ENCODE assay signal across 12 cellular contexts in genomic region chr2:197495433-197496134, GRCh38. TPM values are rescaled to one million over a fixed set of nuclear protein-coding genes. Genes with fewer than 3 reads are reported as not detected.
DNase-seq lines count a peak whose midpoint lies in the region; ATAC-seq, FAIRE-seq and TF ChIP-seq lines count a peak whose summit lies in the region.
"Had no signal": no experiment of that assay in that cellular context is flagged by ENCODE, and none has a peak within 500 bp of the region (broad histone marks: within the 10 kb centered on the region; RNA-seq: fewer than 3 reads in every experiment).

No MANE protein-coding gene starts in this region.

- no peak overlapping the region for H4K91ac ChIP-seq in H1 (replicated peaks; ENCODE audit: insufficient read length, low read length)

- H3K36me3 ChIP-seq in BLaER1 (peaks cover 76% of the 10 kb centered on the region), DND-41 (ENCODE audit: insufficient read depth, low read length) (peaks cover 89% of the 10 kb centered on the region), PC-9 (ENCODE audit: low read depth) (peaks cover 71% of the 10 kb centered on the region), H1 (ENCODE audit: control insufficient read depth in 2 of 4, insufficient read depth in 4 of 4, low read length in 3 of 4) (peaks cover 30 to 83% (median 68%) of the 10 kb centered on the region in 4 experiments)

- no peak overlapping the region for H2BK5ac ChIP-seq in H1 (ENCODE audit: low read depth, low read length)

- TF ChIP-seq POLR2A in H1 (IDR thresholded peaks at IDR 0.05; ENCODE audit: control extremely low read depth in 1 of 2, low read depth in 2 of 2, low read length in 2 of 2): 0 out of 3 replicates have a peak, but pooled peaks of 1 of the 2 experiments have one; percentile 64

- H3K79me2 ChIP-seq in DND-41 (ENCODE audit: insufficient read depth, low read length): peaks cover 92% of the 10 kb centered on the region
- H3K79me2 ChIP-seq in PC-9 (ENCODE audit: low read depth): peaks cover 90% of the 10 kb centered on the region
- peaks cover 36 to 71% of the 10 kb centered on the region in 2 experiments for H3K79me2 ChIP-seq in H1 (ENCODE audit: control insufficient read depth in 1 of 2, insufficient read depth in 2 of 2, low read length in 2 of 2)

- peaks cover 66% of the 10 kb centered on the region for H3F3A ChIP-seq in PC-9 (ENCODE audit: insufficient read depth, low read depth)

- no peak overlapping the region for H3K14ac ChIP-seq in H1 (ENCODE audit: insufficient read length)

- no peak for TF ChIP-seq EP300 in H1 (IDR thresholded peaks at IDR 0.05; ENCODE audit: borderline replicate concordance in 1 of 2, low read depth in 2 of 2, low read length in 2 of 2)

- H3K4me2 ChIP-seq in BLaER1: peak overlapping the region; percentile 84
- peak overlapping the region; percentile 80 for H3K4me2 ChIP-seq in DND-41 (ENCODE audit: insufficient read depth, low read length)
- H3K4me2 ChIP-seq in PC-9: peak overlapping the region; percentile 93
- H3K4me2 ChIP-seq in H1 (ENCODE audit: insufficient read depth in 1 of 2, low read depth in 2 of 2, low read length in 2 of 2): peak overlapping the region; percentile 61 to 66; a peak in 3 of 4 replicates

- intact Hi-C loops in PC-9 (cut with micrococcal nuclease; ENCODE audit: unreplicated experiment): no loop called here

- no peak overlapping the region for H4K5ac ChIP-seq in H1 (ENCODE audit: insufficient read length, low read depth, low read length)

- H3K9me3 ChIP-seq in BLaER1 (no peaks in the 10 kb centered on the region), DND-41 (ENCODE audit: insufficient read depth, low read length, severe bottlenecking) (no peaks in the 10 kb centered on the region), PC-9 (ENCODE audit: insufficient read depth, low read depth) (no peaks in the 10 kb centered on the region), H1 (ENCODE audit: insufficient read depth in 2 of 2, low read depth in 1 of 2, low read length in 1 of 2) (no peaks in the 10 kb centered on the region)
- H3K9me3 ChIP-seq: Caco-2 had no signal

- TF ChIP-seq RAD21 in H1 (IDR thresholded peaks at IDR 0.05 in 1 of 2, conservative IDR thresholded peaks at IDR 0.05 in 1 of 2; ENCODE audit: low read depth in 2 of 2, low read length in 2 of 2): no peak

- no TSS peak for BruUV-seq in PC-9 (replicated peaks; lab: Mats Ljungman, UMichigan)

- FAIRE-seq in H1 (lab: Jason Lieb, UNC): no peak
- FAIRE-seq in RCC 7860 (lab: Jason Lieb, UNC): no peak
- FAIRE-seq: HTR-8/SVneo had no signal

- no peak overlapping the region for H3K23ac ChIP-seq in H1 (ENCODE audit: insufficient read length)

- H4K8ac ChIP-seq in H1 (ENCODE audit: extremely low read depth, insufficient read depth, low read length): no peak overlapping the region

- no peak overlapping the region for H2BK15ac ChIP-seq in H1 (ENCODE audit: low read length)

- H3K9ac ChIP-seq in BLaER1 (no peak overlapping the region), DND-41 (ENCODE audit: low read depth, low read length) (peak overlapping the region; percentile 74), H1 (replicated peaks in 1 of 4; ENCODE audit: extremely low read depth in 1 of 4, low read depth in 3 of 4, low read length in 3 of 4) (no peak overlapping the region)

- 0 out of 2 replicates have a peak, but pooled peaks cover 2% of the 10 kb centered on the region for H3K23me2 ChIP-seq in H1 (ENCODE audit: low read depth, low read length)

- H3K27ac ChIP-seq in BLaER1: no peak overlapping the region
- H3K27ac ChIP-seq in DND-41 (ENCODE audit: low read length): no peak overlapping the region
- peak overlapping the region; percentile 74 for H3K27ac ChIP-seq in PC-9
- no peak overlapping the region for H3K27ac ChIP-seq in H1 (ENCODE audit: low read depth, low read length)
- H3K27ac ChIP-seq: skin epidermis had no signal

- H2BK120ac ChIP-seq in H1 (replicated peaks; ENCODE audit: low read depth, low read length): no peak overlapping the region

- H3K4me3 ChIP-seq in BLaER1: no peak overlapping the region
- peak overlapping the region in 1 of 2 experiments; percentile 73; a peak in 2 of 4 replicates for H3K4me3 ChIP-seq in DND-41 (ENCODE audit: low read depth in 1 of 2, low read length in 2 of 2)
- H3K4me3 ChIP-seq in PC-9: peak overlapping the region; percentile 99
- H3K4me3 ChIP-seq in H1 (ENCODE audit: extremely low read depth in 1 of 4, insufficient read depth in 2 of 4, low read depth in 3 of 4, low read length in 4 of 4): peak overlapping the region in 1 of 4 experiments; percentile 86; a peak in 1 of 8 replicates
- H3K4me3 ChIP-seq: skin epidermis had no signal

- H2AFZ ChIP-seq in DND-41 (ENCODE audit: low read depth, low read length) (no peak overlapping the region), PC-9 (no peak overlapping the region), H1 (ENCODE audit: low read length) (no peak overlapping the region)

- POLR2A ChIA-PET in PC-9 (lab: Charles Lee; ENCODE audit: unreplicated experiment): no interaction called here
- POLR2A ChIA-PET in H1 (lab: Charles Lee; ENCODE audit: partially characterized antibody): interaction anchor here (0.6 to 15.2 kb wide), 17 partner anchors 7 to 119 kb away, joined by 3 to 270 read pairs (median 4); partner anchors contain the start of genes COQ10B, MOB4 and SF3B1

- CTCF ChIA-PET in PC-9 (lab: Charles Lee): no interaction called here
- CTCF ChIA-PET in H1 (lab: Charles Lee; ENCODE audit: partially characterized antibody): interaction anchor here (0.5 to 1.4 kb wide), 5 partner anchors 11 to 776 kb away, joined by 3 to 4 read pairs (median 3); no protein-coding TSS in a partner anchor

- H3K18ac ChIP-seq in H1 (ENCODE audit: extremely low read depth, low read length): no peak overlapping the region

- H3K4me1 ChIP-seq in BLaER1 (peaks cover 32% of the 10 kb centered on the region), DND-41 (ENCODE audit: insufficient read depth, low read length) (peaks cover 50% of the 10 kb centered on the region), PC-9 (replicated peaks; ENCODE audit: insufficient read depth) (peaks cover 27% of the 10 kb centered on the region), H1 (replicated peaks in 1 of 4; ENCODE audit: control insufficient read depth in 3 of 4, insufficient read depth in 4 of 4, low read length in 3 of 4) (peaks cover 0 to 5% (median 3%) of the 10 kb centered on the region in 4 experiments; a peak in 2 of 7 replicates)

- no peak for ATAC-seq in DND-41 (ENCODE audit: insufficient read depth, low read depth)
- no peak for ATAC-seq in HG03521 (IDR thresholded peaks at IDR 0.05; ENCODE audit: unreplicated experiment)
- ATAC-seq in GM21825 (IDR thresholded peaks at IDR 0.05; ENCODE audit: unreplicated experiment): no peak

- H3K9me2 ChIP-seq in PC-9 (ENCODE audit: insufficient read depth): no peaks in the 10 kb centered on the region

- peaks cover 2% of the 10 kb centered on the region; the same call in 1 of the 2 replicates for H3K79me1 ChIP-seq in H1 (ENCODE audit: low read depth, low read length)

- H4K20me1 ChIP-seq in BLaER1: peaks cover 90% of the 10 kb centered on the region
- peaks cover 58% of the 10 kb centered on the region for H4K20me1 ChIP-seq in DND-41 (ENCODE audit: insufficient read depth, low read length)
- H4K20me1 ChIP-seq in PC-9 (ENCODE audit: insufficient read depth): peaks cover 72% of the 10 kb centered on the region
- peaks cover 11 to 18% of the 10 kb centered on the region in 2 experiments for H4K20me1 ChIP-seq in H1 (replicated peaks in 1 of 2; ENCODE audit: control insufficient read depth in 1 of 2, insufficient read depth in 2 of 2, low read length in 2 of 2)

- H3K4ac ChIP-seq in H1 (replicated peaks; ENCODE audit: insufficient read length, low read depth, low read length): no peak overlapping the region

- H3K27me3 ChIP-seq in BLaER1 (no peaks in the 10 kb centered on the region), DND-41 (ENCODE audit: insufficient read depth, low read length, poor library complexity) (no peaks in the 10 kb centered on the region), PC-9 (ENCODE audit: insufficient read depth, low read depth) (no peaks in the 10 kb centered on the region), H1 (replicated peaks in 1 of 4; ENCODE audit: control insufficient read depth in 3 of 4, extremely low read depth in 1 of 4, insufficient read depth in 3 of 4, low read length in 3 of 4) (no peaks in the 10 kb centered on the region)

- 95% methylated on average over 2 of the region's 2 CpGs; no CpG with 5 or more reads in 1 of the 2 experiments for WGBS in H1 (ENCODE audit: extremely low coverage in 1 of 2, insufficient coverage in 1 of 2, insufficient read length in 1 of 2, insufficient replicate concordance in 2 of 2, low coverage in 1 of 2, low lambda C conversion rate in 2 of 2, missing lambda C conversion rate in 1 of 2), 2 experiments

- TF ChIP-seq CTCF in DND-41 (IDR thresholded peaks at IDR 0.05; ENCODE audit: borderline replicate concordance, extremely low read depth, low read length, poor library complexity, severe bottlenecking) (no peak), PC-9 (conservative IDR thresholded peaks at IDR 0.05) (no peak), H1 (IDR thresholded peaks at IDR 0.05; ENCODE audit: control extremely low read depth in 1 of 3, insufficient read depth in 1 of 3, low read depth in 1 of 3, low read length in 3 of 3) (no peak)

- H2BK20ac ChIP-seq in H1 (ENCODE audit: low read length): no peak overlapping the region

- no peak overlapping the region for H2AK5ac ChIP-seq in H1 (ENCODE audit: low read depth, low read length)

- H2BK12ac ChIP-seq in H1 (ENCODE audit: low read depth, low read length): no peak overlapping the region

- DNase-seq in DND-41: no peak
- DNase-seq in PC-9: no peak
- no peak for DNase-seq in H1 (ENCODE audit: low read depth in 1 of 2, low spot score in 2 of 2)
- DNase-seq in RCC 7860 (ENCODE audit: low spot score): no peak
- DNase-seq in ecto neural progenitor cell (ENCODE audit: low spot score): no peak
- DNase-seq: Caco-2, NCI-H1417 had no signal

- H3K56ac ChIP-seq in H1 (replicated peaks; ENCODE audit: insufficient read length, low read depth, low read length): no peak overlapping the region

RNA-seq across cellular contexts. Expression of gene HSPD1, which starts 4.1 kb away (rescaled TPM):
- total RNA-seq in PC-9 (2021): 532 and 557 TPM in 2 replicates
- 1,063 and 1,108 TPM in 2 replicates for total RNA-seq in H1 (2021; fragmentation: NEBNext Ultra II Directional; extraction: Animal tissue kit (Norgen Biotek cat#: 25700))
- polyA plus RNA-seq in H1 (2011; rRNA removed): 166 and 221 TPM in 2 replicates
- 437 TPM for polyA plus RNA-seq in H1 (2011; cell fraction: cytosol; rRNA removed)
- polyA plus RNA-seq in H1 (2011; cell fraction: nucleus; rRNA removed): 273 TPM
- polyA plus RNA-seq in H1 (2012, experiment 1 of 2): 711 to 1,050 TPM (median 760 TPM) in 4 replicates
- 82.7 TPM for polyA plus RNA-seq in H1 (2012, experiment 2 of 2)
- 650 TPM for polyA plus RNA-seq in H1 (2013, experiment 1 of 2)
- polyA plus RNA-seq in H1 (2013, experiment 2 of 2): 656 TPM
- 579 and 740 TPM in 2 replicates for polyA minus RNA-seq in H1 (2011; rRNA and poly(A)+ RNA removed)
- 445 TPM for polyA minus RNA-seq in H1 (2011; cell fraction: cytosol; rRNA and poly(A)+ RNA removed)
- polyA minus RNA-seq in H1 (2011; cell fraction: nucleus; rRNA and poly(A)+ RNA removed): 371 TPM

RNA-seq across cellular contexts. Expression of gene HSPE1, which starts 4.6 kb away (rescaled TPM):
- 113 and 219 TPM in 2 replicates for total RNA-seq in PC-9 (2021)
- total RNA-seq in H1 (2021; fragmentation: NEBNext Ultra II Directional; extraction: Animal tissue kit (Norgen Biotek cat#: 25700)): 364 and 377 TPM in 2 replicates
- 105 and 206 TPM in 2 replicates for polyA plus RNA-seq in H1 (2011; rRNA removed)
- polyA plus RNA-seq in H1 (2011; cell fraction: cytosol; rRNA removed): 477 TPM
- 54.2 TPM for polyA plus RNA-seq in H1 (2011; cell fraction: nucleus; rRNA removed)
- polyA plus RNA-seq in H1 (2012, experiment 1 of 2): 533 to 920 TPM (median 596 TPM) in 4 replicates
- polyA plus RNA-seq in H1 (2012, experiment 2 of 2): 303 TPM
- 740 TPM for polyA plus RNA-seq in H1 (2013, experiment 1 of 2)
- 786 TPM for polyA plus RNA-seq in H1 (2013, experiment 2 of 2)
- 34.1 and 42.6 TPM in 2 replicates for polyA minus RNA-seq in H1 (2011; rRNA and poly(A)+ RNA removed)
- polyA minus RNA-seq in H1 (2011; cell fraction: cytosol; rRNA and poly(A)+ RNA removed): 53.6 TPM
- 61.9 TPM for polyA minus RNA-seq in H1 (2011; cell fraction: nucleus; rRNA and poly(A)+ RNA removed)

RNA-seq across cellular contexts. Expression of gene MOB4, which starts 20.3 kb away (rescaled TPM):
- total RNA-seq in PC-9 (2021): 19.9 and 20.1 TPM in 2 replicates
- total RNA-seq in H1 (2021; fragmentation: NEBNext Ultra II Directional; extraction: Animal tissue kit (Norgen Biotek cat#: 25700)): 46.8 and 54.2 TPM in 2 replicates
- 19.3 and 51.5 TPM in 2 replicates for polyA plus RNA-seq in H1 (2011; rRNA removed)
- 52.2 TPM for polyA plus RNA-seq in H1 (2011; cell fraction: cytosol; rRNA removed)
- 8.8 TPM for polyA plus RNA-seq in H1 (2011; cell fraction: nucleus; rRNA removed)
- 29.3 to 57.4 TPM (median 36.5 TPM) in 4 replicates for polyA plus RNA-seq in H1 (2012, experiment 1 of 2)
- 8.9 TPM for polyA plus RNA-seq in H1 (2012, experiment 2 of 2)
- polyA plus RNA-seq in H1 (2013, experiment 1 of 2): 37.2 TPM
- 36.5 TPM for polyA plus RNA-seq in H1 (2013, experiment 2 of 2)
- 37.9 and 57.6 TPM in 2 replicates for polyA minus RNA-seq in H1 (2011; rRNA and poly(A)+ RNA removed)
- 22.7 TPM for polyA minus RNA-seq in H1 (2011; cell fraction: cytosol; rRNA and poly(A)+ RNA removed)
- polyA minus RNA-seq in H1 (2011; cell fraction: nucleus; rRNA and poly(A)+ RNA removed): 17.8 TPM

RNA-seq across cellular contexts. Expression of gene COQ10B, which starts 42.2 kb away (rescaled TPM):
- total RNA-seq in PC-9 (2021): 14.8 and 18.1 TPM in 2 replicates
- total RNA-seq in H1 (2021; fragmentation: NEBNext Ultra II Directional; extraction: Animal tissue kit (Norgen Biotek cat#: 25700)): 17.0 and 17.3 TPM in 2 replicates
- polyA plus RNA-seq in H1 (2011; rRNA removed): 1.7 and 1.9 TPM in 2 replicates
- polyA plus RNA-seq in H1 (2011; cell fraction: cytosol; rRNA removed): 3.1 TPM
- 1.0 TPM for polyA plus RNA-seq in H1 (2011; cell fraction: nucleus; rRNA removed)
- polyA plus RNA-seq in H1 (2012, experiment 1 of 2): 7.1 to 15.7 TPM (median 9.8 TPM) in 4 replicates
- 2.0 TPM for polyA plus RNA-seq in H1 (2012, experiment 2 of 2)
- polyA plus RNA-seq in H1 (2013, experiment 1 of 2): 9.7 TPM
- 10.2 TPM for polyA plus RNA-seq in H1 (2013, experiment 2 of 2)
- 2.0 and 4.4 TPM in 2 replicates for polyA minus RNA-seq in H1 (2011; rRNA and poly(A)+ RNA removed)
- polyA minus RNA-seq in H1 (2011; cell fraction: cytosol; rRNA and poly(A)+ RNA removed): 3.2 TPM
- polyA minus RNA-seq in H1 (2011; cell fraction: nucleus; rRNA and poly(A)+ RNA removed): 7.4 TPM
